Comparison of ENCODE assay signal across 8 cellular contexts in the genomic region with DNA sequence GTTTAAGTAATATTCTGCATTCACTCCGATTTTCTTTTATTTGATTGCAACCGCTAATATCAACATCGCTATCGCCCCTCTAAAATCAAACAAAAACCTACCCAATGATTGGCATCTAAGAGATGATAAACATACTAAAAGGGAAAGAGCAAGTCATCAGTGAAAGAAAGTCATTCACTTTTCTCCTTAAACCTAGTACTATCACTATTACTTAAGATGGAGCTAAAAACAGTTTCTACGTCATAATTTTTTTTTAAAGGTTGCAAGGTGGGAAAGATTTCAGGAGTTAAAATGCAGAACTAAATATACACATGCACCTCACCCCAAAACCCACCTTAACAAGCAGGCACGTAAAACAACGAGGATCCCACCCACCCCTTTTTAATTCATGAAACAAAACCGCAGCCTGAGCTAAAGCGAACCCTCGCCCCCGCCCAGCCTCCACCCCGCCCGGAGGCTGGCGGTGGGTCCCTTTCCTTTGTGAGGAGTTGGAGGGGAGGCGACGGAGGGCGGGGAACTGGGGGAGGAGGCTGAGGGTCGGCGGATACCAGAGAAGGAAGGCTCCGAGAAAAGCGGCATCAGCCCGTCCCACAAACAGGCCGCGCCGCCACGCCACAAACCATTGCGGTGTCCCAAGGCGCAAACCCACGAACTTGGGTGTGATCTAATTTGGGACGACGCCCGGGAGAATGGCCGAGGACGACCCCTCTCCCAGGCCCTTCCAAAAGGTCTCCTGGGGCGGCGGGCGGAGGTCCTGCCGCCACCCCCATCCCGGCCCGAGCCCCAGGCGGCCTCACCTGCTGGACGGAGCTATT. TPM values are rescaled to one million over a fixed set of nuclear protein-coding genes. Genes with fewer than 3 reads are reported as not detected.
DNase-seq lines count a peak whose midpoint lies in the region; ATAC-seq, FAIRE-seq and TF ChIP-seq lines count a peak whose summit lies in the region.

No MANE protein-coding gene starts in this region.

- no TSS peak for BruUV-seq in K562 (replicated peaks; lab: Mats Ljungman, UMichigan)

- H3K4me1 ChIP-seq in HUES48 (ENCODE audit: control insufficient read depth, insufficient read depth, low read length) (peaks cover 20% of the 10 kb centered on the region), K562 (replicated peaks in 1 of 2; ENCODE audit: control insufficient read depth in 2 of 2, insufficient read depth in 2 of 2, low read length in 2 of 2) (peaks cover 4 to 10% of the 10 kb centered on the region in 2 experiments; a peak in 4 of 5 replicates)

- DNase-seq in COLO668 (lab: John Stamatoyannopoulos, UW; ENCODE audit: unreplicated experiment) (peak; percentile 37), T-helper 9 cell (peak; percentile 55), K562 (ENCODE audit: extremely low read depth in 1 of 4, low spot score in 3 of 4) (peak; percentile 31 to 72 (median 39)), iris pigment epithelial cell (ENCODE audit: low read depth) (peak; percentile 21), DMS114 treated with DMSO at 0.1 percent for 48 hours (lab: John Stamatoyannopoulos, UW; ENCODE audit: unreplicated experiment) (no peak)
- DNase-seq in stimulated activated CD4-positive, alpha-beta T cell treated with anti-CD3 and anti-CD28 coated beads, Interleukin-15, amount 100 ng/mL, for 1 hour (ENCODE audit: low read depth in 1 of 2, low spot score in 1 of 2): peak; percentile 18 to 54

- ATAC-seq in GM21360 (IDR thresholded peaks at IDR 0.05; ENCODE audit: unreplicated experiment) (peak; percentile 19), K562 (peak; percentile 58)

- H3K27ac ChIP-seq in HUES48 (ENCODE audit: low read depth, low read length) (peak overlapping the region; percentile 100), K562 (ENCODE audit: extremely low read depth, low read depth, low read length) (peak overlapping the region; percentile 99)

- POLR2A ChIA-PET in K562 (lab: Yijun Ruan, JAX): interaction anchor here (0.5 to 1.3 kb wide), 4 partner anchors 10 to 307 kb away, joined by 3 to 5 read pairs (median 4); no protein-coding TSS in a partner anchor

- no peaks in the 10 kb centered on the region for H3K9me1 ChIP-seq in K562 (ENCODE audit: control insufficient read depth, insufficient read depth, low read length)

- H3K4me3 ChIP-seq in HUES48 (ENCODE audit: low read depth, low read length) (peak overlapping the region; percentile 96), K562 (peak overlapping the region; percentile 93)

- intact Hi-C loops in K562 (cut with micrococcal nuclease): loop anchor here (5.0 to 10.0 kb wide), 3 partner anchors 85 to 278 kb away; a partner anchor contains a TSS

- H4K20me1 ChIP-seq in K562 (replicated peaks; ENCODE audit: control insufficient read depth, insufficient read depth, low read length): peaks cover 7% of the 10 kb centered on the region; the same call in 1 of the 2 replicates

- TF ChIP-seq CTCF in K562 (IDR thresholded peaks at IDR 0.05 in 2 of 3, conservative IDR thresholded peaks at IDR 0.05 in 1 of 3; ENCODE audit: insufficient read depth in 2 of 3, low read depth in 1 of 3, low read length in 3 of 3): no peak

- TF ChIP-seq RAD21 in K562 (CRISPR knock-in tag; conservative IDR thresholded peaks at IDR 0.05 in 1 of 2, IDR thresholded peaks at IDR 0.05 in 1 of 2): no peak

- peak overlapping the region; percentile 78 for H3K4me2 ChIP-seq in K562 (ENCODE audit: insufficient read depth, low read length)

- TF ChIP-seq POLR2A in K562 (conservative IDR thresholded peaks at IDR 0.05): no peak

- H3K36me3 ChIP-seq in HUES48 (ENCODE audit: control insufficient read depth, insufficient read depth, low read length): no peaks in the 10 kb centered on the region
- H3K36me3 ChIP-seq in K562 (ENCODE audit: control insufficient read depth, insufficient read depth, low read length): peaks cover 4% of the 10 kb centered on the region; the same call in 1 of the 3 replicates

- H3K27me3 ChIP-seq in HUES48 (ENCODE audit: control insufficient read depth, insufficient read depth, low read length) (no peaks in the 10 kb centered on the region), K562 (ENCODE audit: control insufficient read depth in 2 of 2, insufficient read depth in 2 of 2, low read length in 2 of 2) (no peaks in the 10 kb centered on the region)

- CTCF ChIA-PET in K562 (lab: Yijun Ruan, JAX; ENCODE audit: low intra/inter-chr PET ratio): interaction anchor here (0.6 kb wide), 1 partner anchor 93 kb away, joined by 3 read pairs; no protein-coding TSS in a partner anchor

- no peak for FAIRE-seq in K562 (lab: Jason Lieb, UNC)

- H3K79me2 ChIP-seq in K562 (ENCODE audit: control insufficient read depth, insufficient read depth, low read length): peaks cover 65% of the 10 kb centered on the region

- in situ Hi-C loops in K562 (cut with MboI): no loop called here

- peak overlapping the region; percentile 100 for H3K9ac ChIP-seq in HUES48 (ENCODE audit: low read depth, low read length)
- H3K9ac ChIP-seq in K562 (ENCODE audit: insufficient read depth in 1 of 2, low read depth in 2 of 2, low read length in 2 of 2): peak overlapping the region; percentile 97 to 98

- TF ChIP-seq EP300 in K562 (IDR thresholded peaks at IDR 0.05; ENCODE audit: low read length): no peak

- WGBS in K562 (ENCODE audit: insufficient coverage, low coverage, missing lambda C conversion rate): 2% methylated on average over 6 of the region's 42 CpGs

- H3K9me3 ChIP-seq in HUES48 (ENCODE audit: control insufficient read depth, insufficient read depth, low read length): no peaks in the 10 kb centered on the region
- H3K9me3 ChIP-seq in K562 (replicated peaks; ENCODE audit: control insufficient read depth, insufficient read depth, low read depth, low read length): no peaks in the 10 kb centered on the region

- peak overlapping the region; percentile 88 for H2AFZ ChIP-seq in K562 (ENCODE audit: low read depth, low read length)

TF ChIP-seq in K562, 482 proteins besides CTCF, POLR2A, EP300 and RAD21 (continues in another document):
- no peak for TF ChIP-seq BMI1 (IDR thresholded peaks at IDR 0.05; ENCODE audit: low read length)
- TF ChIP-seq TAF1 (IDR thresholded peaks at IDR 0.05; ENCODE audit: control insufficient read depth, extremely low read depth, insufficient read depth, low read length, severe bottlenecking): peak; percentile 21
- 0 out of 2 replicates have a peak, but pooled peaks have one; percentile 17 for TF ChIP-seq POLR2AphosphoS5 (IDR thresholded peaks at IDR 0.05; ENCODE audit: control insufficient read depth, insufficient read depth, low read depth, low read length)
- TF ChIP-seq NFE2 (IDR thresholded peaks at IDR 0.05; ENCODE audit: low read depth): peak; percentile 13; the same call in 1 of the 2 replicates
- TF ChIP-seq EGR1 (conservative IDR thresholded peaks at IDR 0.05): peak; percentile 79
- TF ChIP-seq ZNF444 (CRISPR knock-in tag; IDR thresholded peaks at IDR 0.05): no peak
- TF ChIP-seq, protein P1, sequence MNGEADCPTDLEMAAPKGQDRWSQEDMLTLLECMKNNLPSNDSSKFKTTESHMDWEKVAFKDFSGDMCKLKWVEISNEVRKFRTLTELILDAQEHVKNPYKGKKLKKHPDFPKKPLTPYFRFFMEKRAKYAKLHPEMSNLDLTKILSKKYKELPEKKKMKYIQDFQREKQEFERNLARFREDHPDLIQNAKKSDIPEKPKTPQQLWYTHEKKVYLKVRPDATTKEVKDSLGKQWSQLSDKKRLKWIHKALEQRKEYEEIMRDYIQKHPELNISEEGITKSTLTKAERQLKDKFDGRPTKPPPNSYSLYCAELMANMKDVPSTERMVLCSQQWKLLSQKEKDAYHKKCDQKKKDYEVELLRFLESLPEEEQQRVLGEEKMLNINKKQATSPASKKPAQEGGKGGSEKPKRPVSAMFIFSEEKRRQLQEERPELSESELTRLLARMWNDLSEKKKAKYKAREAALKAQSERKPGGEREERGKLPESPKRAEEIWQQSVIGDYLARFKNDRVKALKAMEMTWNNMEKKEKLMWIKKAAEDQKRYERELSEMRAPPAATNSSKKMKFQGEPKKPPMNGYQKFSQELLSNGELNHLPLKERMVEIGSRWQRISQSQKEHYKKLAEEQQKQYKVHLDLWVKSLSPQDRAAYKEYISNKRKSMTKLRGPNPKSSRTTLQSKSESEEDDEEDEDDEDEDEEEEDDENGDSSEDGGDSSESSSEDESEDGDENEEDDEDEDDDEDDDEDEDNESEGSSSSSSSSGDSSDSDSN (IDR thresholded peaks at IDR 0.05; ENCODE audit: borderline replicate concordance in 1 of 2, low read depth in 2 of 2, low read length in 2 of 2): no peak
- TF ChIP-seq, protein P2, sequence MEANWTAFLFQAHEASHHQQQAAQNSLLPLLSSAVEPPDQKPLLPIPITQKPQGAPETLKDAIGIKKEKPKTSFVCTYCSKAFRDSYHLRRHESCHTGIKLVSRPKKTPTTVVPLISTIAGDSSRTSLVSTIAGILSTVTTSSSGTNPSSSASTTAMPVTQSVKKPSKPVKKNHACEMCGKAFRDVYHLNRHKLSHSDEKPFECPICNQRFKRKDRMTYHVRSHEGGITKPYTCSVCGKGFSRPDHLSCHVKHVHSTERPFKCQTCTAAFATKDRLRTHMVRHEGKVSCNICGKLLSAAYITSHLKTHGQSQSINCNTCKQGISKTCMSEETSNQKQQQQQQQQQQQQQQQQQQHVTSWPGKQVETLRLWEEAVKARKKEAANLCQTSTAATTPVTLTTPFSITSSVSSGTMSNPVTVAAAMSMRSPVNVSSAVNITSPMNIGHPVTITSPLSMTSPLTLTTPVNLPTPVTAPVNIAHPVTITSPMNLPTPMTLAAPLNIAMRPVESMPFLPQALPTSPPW (CRISPR knock-in tag; IDR thresholded peaks at IDR 0.05): peak; percentile 42

RNA-seq across cellular contexts. Expression of a gene that starts 0.8 kb away (rescaled TPM):
- 59.9 and 96.0 TPM in 2 replicates for total RNA-seq in K562 (2011; cell fraction: chromatin; rRNA removed; ENCODE audit: low replicate concordance)
- total RNA-seq in K562 (2011; cell fraction: nucleolus; rRNA removed): 30.4 and 37.5 TPM in 2 replicates
- total RNA-seq in K562 (2011; cell fraction: nucleoplasm; rRNA removed): 49.8 and 71.2 TPM in 2 replicates
- total RNA-seq in K562 (2014; rRNA removed): 66.0 and 87.3 TPM in 2 replicates
- 52.8 and 54.2 TPM in 2 replicates for total RNA-seq in K562 (2014; rRNA removed; fragmentation: Illumina TruSeq; extraction: Trizol)
- total RNA-seq in K562 (2015; rRNA removed; fragmentation: Illumina TruSeq; extraction: Trizol): 41.8 and 44.4 TPM in 2 replicates
- 75.2 and 76.5 TPM in 2 replicates for total RNA-seq in K562 (2021)
- 89.4 and 120 TPM in 2 replicates for polyA plus RNA-seq in K562 (2011; rRNA removed)
- polyA plus RNA-seq in K562 (2011; cell fraction: cytosol; rRNA removed): 61.6 and 65.4 TPM in 2 replicates
- 64.4 and 70.2 TPM in 2 replicates for polyA plus RNA-seq in K562 (2011; cell fraction: nucleus; rRNA removed)
- polyA plus RNA-seq in K562 (2012): 48.8 and 55.3 TPM in 2 replicates
- 64.5 and 72.8 TPM in 2 replicates for polyA plus RNA-seq in K562 (2014; fragmentation: Illumina TruSeq; extraction: Trizol)
- 10 to 100 TPM in 1 of 2 experiments, 1 to 10 TPM in 1; 7.5 to 10.2 TPM for polyA plus RNA-seq in K562 (2014; fragmentation: Nextera tagmentation; extraction: Ambion mirVana)
- 45.9 and 51.4 TPM in 2 replicates for polyA plus RNA-seq in K562 (2014; rRNA removed)
- 143 and 211 TPM in 2 replicates for polyA minus RNA-seq in K562 (2011; rRNA and poly(A)+ RNA removed)
- polyA minus RNA-seq in K562 (2011; cell fraction: cytosol; rRNA and poly(A)+ RNA removed): 75.9 and 132 TPM in 2 replicates
- 55.5 and 74.0 TPM in 2 replicates for polyA minus RNA-seq in K562 (2011; cell fraction: nucleus; rRNA and poly(A)+ RNA removed)
